ENCODE assay signal across 26 cellular contexts in genomic region chr2:2165135-2165534, GRCh38.
DNase-seq lines count a peak whose midpoint lies in the region; ATAC-seq, FAIRE-seq and TF ChIP-seq lines count a peak whose summit lies in the region.
"Had no signal": no experiment of that assay in that cellular context is flagged by ENCODE, and none has a peak within 500 bp of the region (broad histone marks: within the 10 kb centered on the region; RNA-seq: fewer than 3 reads in every experiment).

No MANE protein-coding gene starts in this region.

- peak overlapping the region; percentile 82 for H3K4me2 ChIP-seq in BLaER1
- H3K4me2 ChIP-seq in BLaER1 treated with 17β-estradiol and CSF1 and Interleukin-3, amounts not matched to agents 10 nM and 100 nM, result peak overlapping the region; percentile 45 to 86 (median 70); a peak in 19 of 22 replicates

- H3K36me3 ChIP-seq in BLaER1 (0 out of 2 replicates have a peak, but pooled peaks cover 5% of the 10 kb centered on the region), psoas muscle (ENCODE audit: insufficient read depth in 1 of 2, low read depth in 1 of 2) (no peaks in the 10 kb centered on the region)
- 0 out of 22 replicates have a peak, but pooled peaks cover 0 to 4% (median 0%) of the 10 kb centered on the region in 11 experiments for H3K36me3 ChIP-seq in BLaER1 treated with 17β-estradiol and CSF1 and Interleukin-3, amounts not matched to agents 10 nM and 100 nM

- peak overlapping the region; percentile 86 for H3K27ac ChIP-seq in BLaER1
- H3K27ac ChIP-seq in BLaER1 treated with 17β-estradiol and CSF1 and Interleukin-3, amounts not matched to agents 10 nM and 100 nM, result peak overlapping the region in 7 of 11 experiments; percentile 19 to 80 (median 71); a peak in 12 of 22 replicates
- no peak overlapping the region for H3K27ac ChIP-seq in psoas muscle

- H3K27me3 ChIP-seq in BLaER1 (no peaks in the 10 kb centered on the region), psoas muscle (ENCODE audit: insufficient read depth in 3 of 3, low read length in 2 of 3) (no peaks in the 10 kb centered on the region)
- no peaks in the 10 kb centered on the region for H3K27me3 ChIP-seq in BLaER1 treated with 17β-estradiol and CSF1 and Interleukin-3, amounts not matched to agents 10 nM and 100 nM
- H3K27me3 ChIP-seq: BE2C had no signal

- no peak for ATAC-seq in stimulated activated naive B cell treated with anti-CD40 and anti-IgM and Interleukin-4, amounts not matched to agents 10 μg/mL and 1 μg/mL and 100 μg/mL, for 72 hours (replicated peaks)
- ATAC-seq in psoas muscle, result no peak
- ATAC-seq: GM12878 had no signal

- H3K9me3 Mint-ChIP-seq in endothelial cell (ENCODE audit: unreplicated experiment), result no peaks in the 10 kb centered on the region
- peaks cover 0 to 1% of the 10 kb centered on the region in 2 donors for H3K9me3 Mint-ChIP-seq in stimulated activated naive B cell treated with anti-CD40 and anti-IgM and Interleukin-4, amounts not matched to agents 10 μg/mL and 1 μg/mL and 100 μg/mL, for 72 hours

- DNase-seq in endothelial cell (ENCODE audit: low spot score) (no peak), urothelium cell line (ENCODE audit: low spot score) (no peak), psoas muscle (no peak), hippocampal formation (lab: John Stamatoyannopoulos, UW) (no peak)
- no peak for DNase-seq in stimulated activated naive B cell treated with anti-CD40 and anti-IgM and Interleukin-4, amounts not matched to agents 10 μg/mL and 1 μg/mL and 100 μg/mL, for 72 hours
- DNase-seq: 8988T; ACHN; BE2C; C1 segment of cervical spinal cord; CD4-positive, alpha-beta memory T cell; CD4-positive, CD25-positive, alpha-beta regulatory T cell; CD8-positive, alpha-beta memory T cell; COR-L47; DMS 273 treated with DMSO at 0.1 percent for 48 hours; DMS153; DMS53; DMS79; DND-41; EL; GDM1 had no signal

- H4K20me1 ChIP-seq in BLaER1, result no peaks in the 10 kb centered on the region
- no peaks in the 10 kb centered on the region for H4K20me1 ChIP-seq in BLaER1 treated with 17β-estradiol and CSF1 and Interleukin-3, amounts not matched to agents 10 nM and 100 nM

- TF ChIP-seq CTCF in endothelial cell (IDR thresholded peaks at IDR 0.05; ENCODE audit: unreplicated experiment) (no peak), psoas muscle (IDR thresholded peaks at IDR 0.05) (no peak)

- H3K9me3 ChIP-seq in BLaER1 (peaks cover 31% of the 10 kb centered on the region), psoas muscle (no peaks in the 10 kb centered on the region)
- H3K9me3 ChIP-seq in BLaER1 treated with 17β-estradiol and CSF1 and Interleukin-3, amounts not matched to agents 10 nM and 100 nM (replicated peaks in 1 of 11), result peaks cover 11 to 31% (median 29%) of the 10 kb centered on the region in 11 experiments; a peak in 19 of 22 replicates
- H3K9me3 ChIP-seq: BE2C had no signal

- H3K4me3 Mint-ChIP-seq in endothelial cell (ENCODE audit: unreplicated experiment), result no peak overlapping the region
- H3K4me3 Mint-ChIP-seq in stimulated activated naive B cell treated with anti-CD40 and anti-IgM and Interleukin-4, amounts not matched to agents 10 μg/mL and 1 μg/mL and 100 μg/mL, for 72 hours, result no peak overlapping the region
- H3K4me3 Mint-ChIP-seq: CD14-positive monocyte; CD4-positive, alpha-beta memory T cell; CD4-positive, CD25-positive, alpha-beta regulatory T cell; CD8-positive, alpha-beta memory T cell had no signal

- peak overlapping the region; percentile 57 for H3K9ac ChIP-seq in BLaER1
- peak overlapping the region in 4 of 11 experiments; percentile 42 to 62 (median 54); a peak in 6 of 22 replicates for H3K9ac ChIP-seq in BLaER1 treated with 17β-estradiol and CSF1 and Interleukin-3, amounts not matched to agents 10 nM and 100 nM

- intact Hi-C loops in psoas muscle (cut with DNase I), result no loop called here

- peak overlapping the region; percentile 93 for H3K27ac Mint-ChIP-seq in endothelial cell (ENCODE audit: unreplicated experiment)
- no peak overlapping the region for H3K27ac Mint-ChIP-seq in stimulated activated naive B cell treated with anti-CD40 and anti-IgM and Interleukin-4, amounts not matched to agents 10 μg/mL and 1 μg/mL and 100 μg/mL, for 72 hours
- H3K27ac Mint-ChIP-seq: CD14-positive monocyte; CD4-positive, alpha-beta memory T cell; CD4-positive, CD25-positive, alpha-beta regulatory T cell; CD8-positive, alpha-beta memory T cell had no signal

- 82 to 89% (median 83%) methylated on average over 4 of the region's 4 CpGs for WGBS in psoas muscle, 3 donors

- H3K4me1 Mint-ChIP-seq in endothelial cell (ENCODE audit: unreplicated experiment), result peaks cover 33% of the 10 kb centered on the region
- peaks cover 4 to 6% of the 10 kb centered on the region in 2 donors for H3K4me1 Mint-ChIP-seq in stimulated activated naive B cell treated with anti-CD40 and anti-IgM and Interleukin-4, amounts not matched to agents 10 μg/mL and 1 μg/mL and 100 μg/mL, for 72 hours
- H3K4me1 Mint-ChIP-seq: CD14-positive monocyte; CD8-positive, alpha-beta memory T cell had no signal

- FAIRE-seq in urothelium cell line (lab: Jason Lieb, UNC), result peak; percentile 73
- FAIRE-seq: GM12878, GM12892, GM18507 had no signal

- H3K4me3 ChIP-seq in BLaER1, result no peak overlapping the region
- no peak overlapping the region for H3K4me3 ChIP-seq in BLaER1 treated with 17β-estradiol and CSF1 and Interleukin-3, amounts not matched to agents 10 nM and 100 nM
- H3K4me3 ChIP-seq in psoas muscle, result no peak overlapping the region
- H3K4me3 ChIP-seq: GM12878 had no signal

- H3K4me1 ChIP-seq in BLaER1, result peaks cover 62% of the 10 kb centered on the region
- peaks cover 17 to 62% (median 53%) of the 10 kb centered on the region in 10 experiments for H3K4me1 ChIP-seq in BLaER1 treated with 17β-estradiol and CSF1 and Interleukin-3, amounts not matched to agents 10 nM and 100 nM
- H3K4me1 ChIP-seq in psoas muscle, result no peaks in the 10 kb centered on the region
- H3K4me1 ChIP-seq: BE2C had no signal

- H3K36me3 Mint-ChIP-seq in endothelial cell (ENCODE audit: low read depth, unreplicated experiment), result peaks cover 3% of the 10 kb centered on the region
- no peaks in the 10 kb centered on the region for H3K36me3 Mint-ChIP-seq in stimulated activated naive B cell treated with anti-CD40 and anti-IgM and Interleukin-4, amounts not matched to agents 10 μg/mL and 1 μg/mL and 100 μg/mL, for 72 hours
- H3K36me3 Mint-ChIP-seq: CD14-positive monocyte; CD4-positive, alpha-beta memory T cell; CD4-positive, CD25-positive, alpha-beta regulatory T cell; CD8-positive, alpha-beta memory T cell had no signal

- H3K27me3 Mint-ChIP-seq in endothelial cell (ENCODE audit: unreplicated experiment), result no peaks in the 10 kb centered on the region
- no peaks in the 10 kb centered on the region for H3K27me3 Mint-ChIP-seq in stimulated activated naive B cell treated with anti-CD40 and anti-IgM and Interleukin-4, amounts not matched to agents 10 μg/mL and 1 μg/mL and 100 μg/mL, for 72 hours
- H3K27me3 Mint-ChIP-seq: CD4-positive, alpha-beta memory T cell; CD4-positive, CD25-positive, alpha-beta regulatory T cell; CD8-positive, alpha-beta memory T cell had no signal
